15 cellular contexts compared by ENCODE assay signal in genomic region chr10:78656397-78656796, GRCh38.
"Had no signal": no experiment of that assay in that cellular context is flagged by ENCODE, and none has a peak within 500 bp of the region (broad histone marks: within the 10 kb centered on the region; RNA-seq: fewer than 3 reads in every experiment).

No MANE protein-coding gene starts in this region.

- H3K27me3 Mint-ChIP-seq: progenitor cell of endocrine pancreas had no signal

- H3K9me3 ChIP-seq: body of pancreas, gastroesophageal sphincter had no signal

- H3K36me3 Mint-ChIP-seq: activated naive CD4-positive, alpha-beta T cell treated with anti-CD3 and anti-CD28 coated beads, Interleukin-2, amount 10 ng/mL, durations not matched to agents 7 days and 5 days; mesothelial cell of epicardium had no signal

- H3K4me1 ChIP-seq: body of pancreas had no signal

- H3K9me3 Mint-ChIP-seq: activated CD4-positive, alpha-beta memory T cell treated with anti-CD3 and anti-CD28 coated beads, Interleukin-2, amount 10 ng/mL, durations not matched to agents 7 days and 5 days; activated naive CD4-positive, alpha-beta T cell treated with anti-CD3 and anti-CD28 coated beads, Interleukin-2, amount 10 ng/mL, durations not matched to agents 7 days and 5 days; central memory CD8-positive, alpha-beta T cell had no signal

- H3K4me3 Mint-ChIP-seq: activated CD4-positive, alpha-beta memory T cell treated with anti-CD3 and anti-CD28 coated beads, Interleukin-2, amount 10 ng/mL, durations not matched to agents 7 days and 5 days; activated naive CD4-positive, alpha-beta T cell treated with anti-CD3 and anti-CD28 coated beads, Interleukin-2, amount 10 ng/mL, durations not matched to agents 7 days and 5 days; central memory CD8-positive, alpha-beta T cell; mesothelial cell of epicardium had no signal

- H3K27ac Mint-ChIP-seq: activated CD4-positive, alpha-beta memory T cell treated with anti-CD3 and anti-CD28 coated beads, Interleukin-2, amount 10 ng/mL, durations not matched to agents 7 days and 5 days; activated naive CD4-positive, alpha-beta T cell treated with anti-CD3 and anti-CD28 coated beads, Interleukin-2, amount 10 ng/mL, durations not matched to agents 7 days and 5 days; mesothelial cell of epicardium; progenitor cell of endocrine pancreas had no signal

- H3K4me1 Mint-ChIP-seq: activated CD4-positive, alpha-beta memory T cell treated with anti-CD3 and anti-CD28 coated beads, Interleukin-2, amount 10 ng/mL, durations not matched to agents 7 days and 5 days; activated naive CD4-positive, alpha-beta T cell treated with anti-CD3 and anti-CD28 coated beads, Interleukin-2, amount 10 ng/mL, durations not matched to agents 7 days and 5 days; central memory CD8-positive, alpha-beta T cell had no signal

- DNase-seq: activated CD4-positive, alpha-beta memory T cell treated with anti-CD3 and anti-CD28 coated beads, Interleukin-2, amount 10 ng/mL, durations not matched to agents 7 days and 5 days; activated CD8-positive, alpha-beta memory T cell treated with anti-CD3 and anti-CD28 coated beads, Interleukin-2, amount 50 U/mL, for 48 hours; activated naive CD4-positive, alpha-beta T cell treated with anti-CD3 and anti-CD28 coated beads, Interleukin-2, amount 10 ng/mL, durations not matched to agents 7 days and 5 days; body of pancreas; cortex of kidney; effector memory CD4-positive, alpha-beta T cell; kidney glomerular epithelial cell; stimulated activated CD4-positive, alpha-beta T cell treated with anti-CD3 and anti-CD28 coated beads, Interleukin-12 subunit alpha, Interleukin-12 subunit beta, amount 100 ng/mL, for 4 hours; stimulated activated naive CD4-positive, alpha-beta T cell; T1000 had no signal

- H3K4me3 ChIP-seq: body of pancreas, gastroesophageal sphincter had no signal

- H3K27me3 ChIP-seq: body of pancreas, gastroesophageal sphincter had no signal

- ATAC-seq: body of pancreas, gastroesophageal sphincter had no signal

- H3K36me3 ChIP-seq: gastroesophageal sphincter had no signal

- H3K27ac ChIP-seq: body of pancreas, VCaP had no signal
